ENCODE assay signal across 9 cellular contexts in the genomic region with DNA sequence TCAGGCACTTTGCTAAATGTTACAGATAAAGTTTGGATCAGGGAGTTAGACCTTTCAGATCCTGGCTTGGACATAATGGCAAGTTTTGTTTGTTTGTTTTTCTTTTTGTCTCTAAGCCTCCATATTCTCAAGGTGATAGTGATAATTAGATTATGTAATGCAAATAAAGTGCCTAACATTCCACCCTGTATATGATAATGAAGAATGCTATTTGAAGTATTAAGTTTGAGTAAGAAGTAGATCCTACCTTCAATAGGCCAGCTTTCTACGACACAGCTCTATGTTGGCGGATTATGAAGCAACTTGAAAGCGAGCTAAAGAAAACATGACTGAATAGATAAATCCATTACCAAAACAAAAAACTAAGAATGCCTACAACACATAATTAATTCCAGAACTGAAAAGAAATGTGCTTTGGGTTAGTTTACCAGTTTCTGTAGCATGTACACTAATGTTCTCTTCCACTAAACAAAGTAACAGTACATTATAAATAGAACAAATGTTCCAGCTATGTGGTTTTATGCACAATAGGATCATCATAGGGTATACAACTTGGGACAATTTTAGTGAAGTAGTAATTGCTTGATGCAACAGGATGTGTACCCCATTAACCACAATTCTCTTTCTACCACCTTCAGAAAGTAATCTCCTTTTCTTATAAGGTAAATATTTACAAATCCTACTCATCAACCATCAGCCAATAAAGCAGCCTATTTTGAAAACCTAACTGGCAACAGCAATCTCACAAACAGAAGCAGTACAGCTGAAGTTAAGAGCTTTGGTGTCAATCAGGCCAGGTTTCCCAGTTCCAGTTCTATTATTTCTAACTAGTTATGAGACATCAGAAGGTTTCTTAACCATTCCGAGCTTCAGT. TPM values are rescaled to one million over a fixed set of nuclear protein-coding genes. Genes with fewer than 3 reads are reported as not detected.
DNase-seq lines count a peak whose midpoint lies in the region; ATAC-seq, FAIRE-seq and TF ChIP-seq lines count a peak whose summit lies in the region.
"Had no signal": no experiment of that assay in that cellular context is flagged by ENCODE, and none has a peak within 500 bp of the region (broad histone marks: within the 10 kb centered on the region; RNA-seq: fewer than 3 reads in every experiment).

No MANE protein-coding gene starts in this region.

- H3K4me1 ChIP-seq in OCI-LY1 (ENCODE audit: insufficient read depth, low read length, severe bottlenecking) (peaks cover 24% of the 10 kb centered on the region), pancreas (peaks cover 8 to 14% (median 9%) of the 10 kb centered on the region in 3 donors)

- WGBS in pancreas, 2 donors, result 90 to 95% methylated on average over 4 of the region's 4 CpGs

- peak overlapping the region; percentile 80 for H3K9ac ChIP-seq in OCI-LY1 (ENCODE audit: low read length)

- no peak overlapping the region for H2AFZ ChIP-seq in OCI-LY1 (ENCODE audit: low read length)

- H3K4me3 ChIP-seq in GM06990 (replicated peaks; ENCODE audit: low read depth, low read length) (peak overlapping the region; percentile 90), OCI-LY1 (ENCODE audit: low read depth, low read length, poor library complexity, severe bottlenecking) (peak overlapping the region; percentile 78), epithelial cell of esophagus (ENCODE audit: low read length) (peak overlapping the region; percentile 80), pancreas (peak overlapping the region in 3 of 4 donors; percentile 75 to 90 (median 81))

- no peaks in the 10 kb centered on the region for H3K9me3 ChIP-seq in OCI-LY1 (ENCODE audit: low read length)
- no peaks in the 10 kb centered on the region for H3K9me3 ChIP-seq in pancreas

- peaks cover 60% of the 10 kb centered on the region for H3K79me2 ChIP-seq in OCI-LY1 (ENCODE audit: insufficient read depth, low read length)

- ATAC-seq in pancreas, result no peak
- ATAC-seq in esophagus mucosa, result no peak

- no peaks in the 10 kb centered on the region for H3K9me2 ChIP-seq in OCI-LY1 (ENCODE audit: low read depth, low read length)

- no peaks in the 10 kb centered on the region for H3F3A ChIP-seq in OCI-LY1 (ENCODE audit: insufficient read depth, low read length)

- intact Hi-C loops in pancreas (cut with DNase I), result no loop called here

- H3K36me3 ChIP-seq in GM06990 (ENCODE audit: control insufficient read depth, insufficient read depth, low read length), result no peaks in the 10 kb centered on the region; the same call in none of the 2 replicates
- peaks cover 42% of the 10 kb centered on the region for H3K36me3 ChIP-seq in OCI-LY1 (ENCODE audit: insufficient read depth, low read length)
- H3K36me3 ChIP-seq in pancreas, result no peaks in the 10 kb centered on the region

- TF ChIP-seq CTCF in GM06990 (IDR thresholded peaks at IDR 0.05; ENCODE audit: insufficient read depth, low read length, poor library complexity, severe bottlenecking), result no peak
- TF ChIP-seq CTCF in OCI-LY1 (IDR thresholded peaks at IDR 0.05; ENCODE audit: low read length), result no peak
- TF ChIP-seq CTCF in epithelial cell of esophagus (IDR thresholded peaks at IDR 0.05; ENCODE audit: insufficient read depth, low read depth, low read length, missing control alignments), result no peak
- no peak for TF ChIP-seq CTCF in pancreas (IDR thresholded peaks at IDR 0.05)
- no peak for TF ChIP-seq CTCF in GM20000 (IDR thresholded peaks at IDR 0.05; ENCODE audit: extremely low read depth, missing control alignments)

- H4K20me1 ChIP-seq in OCI-LY1 (ENCODE audit: insufficient read depth, low read length), result no peaks in the 10 kb centered on the region

- H3K27ac ChIP-seq in OCI-LY1 (ENCODE audit: low read depth, low read length, poor library complexity, severe bottlenecking) (no peak overlapping the region), pancreas (no peak overlapping the region)

- H3K4me2 ChIP-seq in OCI-LY1 (ENCODE audit: low read length), result peak overlapping the region; percentile 92

- H3K27me3 ChIP-seq in GM06990 (replicated peaks; ENCODE audit: control insufficient read depth, insufficient read depth, low read length), result no peaks in the 10 kb centered on the region
- no peaks in the 10 kb centered on the region for H3K27me3 ChIP-seq in OCI-LY1 (ENCODE audit: insufficient read depth, low read length)
- H3K27me3 ChIP-seq in pancreas, result no peaks in the 10 kb centered on the region

- no peak for DNase-seq in GM06990 (ENCODE audit: extremely low read depth, insufficient read length)
- no peak for DNase-seq in epithelial cell of esophagus (ENCODE audit: low read depth)
- no peak for DNase-seq in pancreas
- DNase-seq in NCI-H774 (lab: John Stamatoyannopoulos, UW), result no peak
- no peak for DNase-seq in HTR-8/SVneo (ENCODE audit: insufficient read length, low spot score)
- DNase-seq in GM20000 (ENCODE audit: low spot score), result no peak
- DNase-seq: NCI-H2107 had no signal

- no peak for FAIRE-seq in pancreas (lab: Jason Lieb, UNC)
- FAIRE-seq in HTR-8/SVneo (lab: Jason Lieb, UNC), result no peak

RNA-seq across cellular contexts. Expression of a gene that starts 1.5 kb away (rescaled TPM):
- total RNA-seq in pancreas (10 to 100 TPM; 10.1 to 16.8 (median 13.1) TPM), esophagus mucosa (49.3 TPM)
- 10 to 100 TPM; 45.0 to 57.8 TPM for polyA plus RNA-seq in pancreas
